In the genomic region with DNA sequence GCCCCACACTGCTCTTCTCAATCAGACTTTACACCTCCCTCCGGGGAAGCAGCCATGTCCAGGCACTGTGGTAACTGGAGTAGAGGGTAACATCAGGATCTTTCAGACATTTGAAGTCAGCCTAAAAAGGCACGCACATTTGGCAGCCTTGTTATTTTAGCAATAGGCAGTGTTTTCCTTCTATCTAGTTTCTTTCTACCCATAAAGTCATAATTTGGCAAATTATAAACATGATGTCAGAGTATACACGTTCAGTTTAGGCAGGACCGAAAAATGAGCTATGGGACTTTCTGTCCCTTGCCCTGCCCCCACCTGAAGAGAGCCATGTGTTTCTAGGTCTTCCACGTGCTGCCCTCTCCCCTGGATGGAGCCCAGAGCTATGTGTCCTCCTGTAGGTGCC, we compare ENCODE assay signal across 16 cellular contexts.
"Had no signal": no experiment of that assay in that cellular context is flagged by ENCODE, and none has a peak within 500 bp of the region (broad histone marks: within the 10 kb centered on the region; RNA-seq: fewer than 3 reads in every experiment).

No MANE protein-coding gene starts in this region.

- H3K27ac Mint-ChIP-seq: memory B cell had no signal

- H3K36me3 ChIP-seq: breast epithelium, uterus had no signal

- H3K9me3 ChIP-seq: ascending aorta, breast epithelium, psoas muscle, suprapubic skin, transverse colon, uterus had no signal

- H3K4me3 ChIP-seq: ascending aorta, breast epithelium, psoas muscle, skin epidermis, suprapubic skin, transverse colon, uterus had no signal

- ATAC-seq: esophagus mucosa, psoas muscle had no signal

- H3K9me3 Mint-ChIP-seq: memory B cell; neural crest cell; stimulated activated naive CD8-positive, alpha-beta T cell treated with anti-CD3 and anti-CD28 coated beads, Interleukin-15, Interleukin-2, amounts not matched to agents 100 ng/mL and 50 ng/mL, for 24 hours; T-helper 2 cell treated with Interferon-gamma antibody and Interleukin-4, amounts not matched to agents 5 μg/mL and 100 μg/mL, for 36 hours had no signal

- H3K27me3 Mint-ChIP-seq: memory B cell; stimulated activated naive CD8-positive, alpha-beta T cell treated with anti-CD3 and anti-CD28 coated beads, Interleukin-15, Interleukin-2, amounts not matched to agents 100 ng/mL and 50 ng/mL, for 24 hours had no signal

- H3K27me3 ChIP-seq: ascending aorta, breast epithelium, suprapubic skin, transverse colon, uterus had no signal

- H3K4me3 Mint-ChIP-seq: memory B cell; neural crest cell; stimulated activated naive CD8-positive, alpha-beta T cell treated with anti-CD3 and anti-CD28 coated beads, Interleukin-15, Interleukin-2, amounts not matched to agents 100 ng/mL and 50 ng/mL, for 24 hours; T-helper 2 cell treated with Interferon-gamma antibody and Interleukin-4, amounts not matched to agents 5 μg/mL and 100 μg/mL, for 36 hours had no signal

- H3K27ac ChIP-seq: ascending aorta, breast epithelium, psoas muscle, suprapubic skin, transverse colon, uterus had no signal

- H3K4me1 Mint-ChIP-seq: memory B cell, neural crest cell had no signal

- H3K4me1 ChIP-seq: ascending aorta, breast epithelium, psoas muscle, suprapubic skin, uterus had no signal

- DNase-seq: activated CD4-positive, alpha-beta T cell treated with anti-CD3 and anti-CD28 coated beads for 48 hours; activated CD4-positive, CD25-positive, alpha-beta regulatory T cell; effector CD8-positive, alpha-beta T cell; psoas muscle; SW 1271; transverse colon; uterus had no signal
